8 cellular contexts compared by ENCODE assay signal in the genomic region with DNA sequence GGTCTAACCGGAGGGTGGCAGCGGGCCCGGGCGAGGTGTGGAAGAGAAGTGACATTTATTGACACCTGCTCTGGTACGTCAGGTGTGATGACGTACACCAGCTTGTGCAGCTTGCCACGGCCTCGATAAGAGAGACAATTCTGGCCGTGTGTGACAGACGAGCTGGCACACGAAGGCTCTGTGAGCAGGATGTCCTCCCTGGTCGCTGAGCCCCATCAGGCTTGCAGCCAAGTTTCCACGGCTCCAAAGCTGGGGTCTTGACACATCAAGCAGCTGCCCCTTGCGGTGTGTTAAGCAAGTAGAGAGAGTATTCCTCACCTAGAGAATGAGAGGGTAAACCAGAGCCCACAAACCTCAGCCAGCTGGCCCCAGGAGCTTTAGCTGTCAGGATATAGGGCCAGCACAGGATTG. TPM values are rescaled to one million over a fixed set of nuclear protein-coding genes. Genes with fewer than 3 reads are reported as not detected.
DNase-seq lines count a peak whose midpoint lies in the region; ATAC-seq and FAIRE-seq lines count a peak whose summit lies in the region.

No MANE protein-coding gene starts in this region.

- FAIRE-seq in RCC 7860 (lab: Jason Lieb, UNC) = no peak

- no peaks in the 10 kb centered on the region for H3K27me3 ChIP-seq in right cardiac atrium (ENCODE audit: control insufficient read depth, insufficient read depth)

- intact Hi-C loops in right cardiac atrium (cut with DNase I) = loop anchor here in 2 of 4 donors (5.0 to 10.0 kb wide), 2 partner anchors 44 to 103 kb away; partner anchors contain the start of gene CLIP4 (in 2 of the 2)

- H3K4me3 ChIP-seq in right cardiac atrium (ENCODE audit: low read length) = no peak overlapping the region

- peak overlapping the region; percentile 93 for H3K27ac ChIP-seq in right cardiac atrium (ENCODE audit: low read length)

- H3K4me1 ChIP-seq in right cardiac atrium (ENCODE audit: control insufficient read depth, insufficient read depth, low read length) = peaks cover 17% of the 10 kb centered on the region

- no peaks in the 10 kb centered on the region for H3K9me3 ChIP-seq in right cardiac atrium (ENCODE audit: control insufficient read depth, low read length)

- DNase-seq in SKM-1 treated with dmso at 0.1 percent for 144 hours (lab: John Stamatoyannopoulos, UW; ENCODE audit: unreplicated experiment) (peak; percentile 30), SKM-1 (lab: John Stamatoyannopoulos, UW; ENCODE audit: unreplicated experiment) (no peak), activated T-helper 1 cell treated with Interleukin-2 at 50 U/mL for 16 hours (ENCODE audit: low read depth) (peak; percentile 68), right cardiac atrium (peak; percentile 85 to 92 (median 87)), ecto neural progenitor cell (ENCODE audit: low spot score) (no peak), RCC 7860 (ENCODE audit: low spot score) (no peak)
- peak; percentile 36 to 38 for DNase-seq in stimulated activated CD8-positive, alpha-beta memory T cell treated with anti-CD3 and anti-CD28 coated beads, Interleukin-15, amount 100 ng/mL, for 48 hours (ENCODE audit: low read depth in 2 of 2)

- peak; percentile 54 to 59 for ATAC-seq in right cardiac atrium
- no peak for ATAC-seq in HG03439 (IDR thresholded peaks at IDR 0.05; ENCODE audit: unreplicated experiment)

- WGBS in right cardiac atrium = 11% methylated on average over 14 of the region's 14 CpGs

RNA-seq across cellular contexts. Expression of gene TOGARAM2, which starts 30.6 kb away (rescaled TPM):
- total RNA-seq in right cardiac atrium = 10 to 100 TPM; 13.6 to 29.5 (median 26.0) TPM
- polyA plus RNA-seq in right cardiac atrium = 17.4 TPM

Comparison
In these comparisons a context has a peak if more than half of its experiments do, and no peak if none do; other contexts are left out.
1. DNase-seq: peak in SKM-1 treated with dmso at 0.1 percent for 144 hours (single experiment), activated T-helper 1 cell treated with Interleukin-2 at 50 U/mL for 16 hours (single experiment), right cardiac atrium (3 of 3) and stimulated activated CD8-positive, alpha-beta memory T cell treated with anti-CD3 and anti-CD28 coated beads, Interleukin-15, amount 100 ng/mL, for 48 hours (2 of 2); none in SKM-1 (single experiment), ecto neural progenitor cell (single experiment) and RCC 7860 (single experiment).